ENCODE assay signal across 8 cellular contexts in genomic region chr7:5429253-5429856, GRCh38. TPM values are rescaled to one million over a fixed set of nuclear protein-coding genes. Genes with fewer than 3 reads are reported as not detected.
DNase-seq lines count a peak whose midpoint lies in the region; ATAC-seq and TF ChIP-seq lines count a peak whose summit lies in the region.

No MANE protein-coding gene starts in this region.

- H3K9ac ChIP-seq in iPS-20b (ENCODE audit: low read depth, low read length): peak overlapping the region; percentile 88

- H3K4me3 Mint-ChIP-seq in CD4-positive, alpha-beta memory T cell: peak overlapping the region in 6 of 8 donors; percentile 2 to 71 (median 52)

- H3K9me3 ChIP-seq in CD4-positive, alpha-beta memory T cell (ENCODE audit: control insufficient read depth in 1 of 2, low read length in 2 of 2): no peaks in the 10 kb centered on the region
- no peaks in the 10 kb centered on the region for H3K9me3 ChIP-seq in iPS-20b (ENCODE audit: insufficient read depth, low read depth, low read length)

- peaks cover 0 to 10% (median 1%) of the 10 kb centered on the region in 8 donors for H3K9me3 Mint-ChIP-seq in CD4-positive, alpha-beta memory T cell

- H3K36me3 Mint-ChIP-seq in CD4-positive, alpha-beta memory T cell: peaks cover under 1 to 6% of the 10 kb centered on the region in 2 donors

- CTCF ChIA-PET in CD4-positive, alpha-beta memory T cell (lab: Charles Lee; ENCODE audit: partially characterized antibody): no interaction called here

- ATAC-seq in GM19467 (IDR thresholded peaks at IDR 0.05; ENCODE audit: unreplicated experiment) (no peak), HG02970 (IDR thresholded peaks at IDR 0.05; ENCODE audit: low FRiP score, unreplicated experiment) (no peak)

- POLR2A ChIA-PET in CD4-positive, alpha-beta memory T cell (lab: Charles Lee; ENCODE audit: partially characterized antibody): interaction anchor here (1.3 kb wide), 1 partner anchor 12 kb away, joined by 4 read pairs; no protein-coding TSS in a partner anchor

- no peak overlapping the region for H3K27ac ChIP-seq in CD4-positive, alpha-beta memory T cell (ENCODE audit: low read depth, low read length)
- no peak overlapping the region for H3K27ac ChIP-seq in iPS-20b (ENCODE audit: low read length)
- peak overlapping the region in 20 of 21 experiments; percentile 94 to 100 (median 98) for H3K27ac ChIP-seq in skin epidermis

- peaks cover 39 to 43% of the 10 kb centered on the region in 2 donors for H3K27me3 Mint-ChIP-seq in CD4-positive, alpha-beta memory T cell

- H3K4me3 ChIP-seq in CD4-positive, alpha-beta memory T cell (ENCODE audit: low read length in 2 of 2): no peak overlapping the region
- H3K4me3 ChIP-seq in astrocyte of the cerebellum (ENCODE audit: low read depth, low read length) (peak overlapping the region; percentile 75), iPS-20b (ENCODE audit: low read length) (peak overlapping the region; percentile 87), skin epidermis (peak overlapping the region; percentile 50 to 96 (median 75))

- peaks cover 44% of the 10 kb centered on the region for H3K27me3 ChIP-seq in CD4-positive, alpha-beta memory T cell (ENCODE audit: insufficient read depth, low read length)
- H3K27me3 ChIP-seq in iPS-20b (ENCODE audit: insufficient read depth, low read length): peaks cover 79% of the 10 kb centered on the region

- peaks cover 14 to 48% (median 25%) of the 10 kb centered on the region in 4 donors for H3K4me1 Mint-ChIP-seq in CD4-positive, alpha-beta memory T cell

- H3K4me1 ChIP-seq in CD4-positive, alpha-beta memory T cell (ENCODE audit: insufficient read depth, low read length): peaks cover 55% of the 10 kb centered on the region
- H3K4me1 ChIP-seq in iPS-20b (ENCODE audit: insufficient read depth, low read length): peaks cover 5% of the 10 kb centered on the region; the same call in 1 of the 2 replicates

- in situ Hi-C loops in astrocyte of the cerebellum (cut with HindIII; ENCODE audit: low sequenced_read_pairs): no loop called here

- no peak for TF ChIP-seq CTCF in astrocyte of the cerebellum (IDR thresholded peaks at IDR 0.05; ENCODE audit: low read depth, low read length, missing control alignments)

- peak in 2 of 5 donors; percentile 9 to 10 for DNase-seq in CD4-positive, alpha-beta memory T cell
- DNase-seq in HK-2 (ENCODE audit: unreplicated experiment) (peak; percentile 32), astrocyte of the cerebellum (ENCODE audit: low read depth) (peak; percentile 81), NCI-H446 (lab: John Stamatoyannopoulos, UW) (no peak)

- intact Hi-C loops in CD4-positive, alpha-beta memory T cell (cut with micrococcal nuclease): no loop called here

- H3K27ac Mint-ChIP-seq in CD4-positive, alpha-beta memory T cell: peak overlapping the region in 1 of 7 donors; percentile 78

- H3K36me3 ChIP-seq in CD4-positive, alpha-beta memory T cell (ENCODE audit: insufficient read depth, low read length): no peaks in the 10 kb centered on the region
- no peaks in the 10 kb centered on the region for H3K36me3 ChIP-seq in iPS-20b (ENCODE audit: insufficient read depth, low read depth, low read length)

RNA-seq across cellular contexts. Expression of gene TNRC18, which starts 5.7 kb away (rescaled TPM):
- 10 to 100 TPM; 47.3 to 48.9 TPM for total RNA-seq in CD4-positive, alpha-beta memory T cell
- polyA plus RNA-seq in CD4-positive, alpha-beta memory T cell: 1 to 10 TPM in 1 of 2 donors, under 1 TPM in 1; 0.11 to 1.7 TPM

Comparison
In these comparisons a context has a peak if more than half of its experiments do, and no peak if none do; other contexts are left out.
1. DNase-seq: peak in HK-2 (single experiment) and astrocyte of the cerebellum (single experiment); none in NCI-H446 (0 of 2).
2. H3K27ac ChIP-seq: peak in skin epidermis (20 of 21); none in CD4-positive, alpha-beta memory T cell (single experiment) and iPS-20b (single experiment).
3. H3K4me3 ChIP-seq: peak in astrocyte of the cerebellum (single experiment), iPS-20b (single experiment) and skin epidermis (7 of 7); none in CD4-positive, alpha-beta memory T cell (0 of 2).